ENCODE assay signal across 20 cellular contexts in the genomic region with DNA sequence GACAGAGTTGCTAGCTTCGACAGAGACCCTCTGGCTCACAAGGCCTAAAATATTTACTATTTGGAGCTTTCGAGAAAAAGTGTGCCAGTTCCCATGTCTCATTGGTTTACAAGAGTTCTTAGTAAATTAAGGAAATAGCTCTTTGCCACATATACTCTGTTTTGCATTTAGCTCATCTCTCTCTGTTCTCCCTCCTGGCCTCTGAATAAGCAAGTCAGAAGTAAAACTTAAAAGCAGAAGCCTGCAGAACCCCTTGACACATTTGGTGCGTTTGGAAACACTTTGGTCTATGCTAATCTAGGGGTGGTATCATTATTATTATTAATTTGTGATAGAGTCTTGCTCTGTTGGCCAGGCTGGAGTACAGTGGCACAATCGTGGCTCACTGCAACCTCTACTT. TPM values are rescaled to one million over a fixed set of nuclear protein-coding genes. Genes with fewer than 3 reads are reported as not detected.
DNase-seq lines count a peak whose midpoint lies in the region; ATAC-seq and TF ChIP-seq lines count a peak whose summit lies in the region.
"Had no signal": no experiment of that assay in that cellular context is flagged by ENCODE, and none has a peak within 500 bp of the region (broad histone marks: within the 10 kb centered on the region; RNA-seq: fewer than 3 reads in every experiment).

No MANE protein-coding gene starts in this region.

- H3K27ac ChIP-seq in CD8-positive, alpha-beta memory T cell (ENCODE audit: low read depth, low read length), result no peak overlapping the region
- H3K27ac ChIP-seq in OCI-LY3 (ENCODE audit: low read length), result peak overlapping the region; percentile 76
- H3K27ac ChIP-seq in stomach, result no peak overlapping the region
- H3K27ac ChIP-seq: breast epithelium, left ventricle myocardium inferior, SJCRH30, skin epidermis, upper lobe of right lung had no signal

- intact Hi-C loops in stomach (cut with DNase I; ENCODE audit: low total_unique reads), result no loop called here

- peak overlapping the region in 7 of 8 donors; percentile 40 to 94 (median 69) for H3K27ac Mint-ChIP-seq in CD8-positive, alpha-beta memory T cell
- H3K27ac Mint-ChIP-seq: T-helper 1 cell treated with Interleukin-12 subunit alpha and Interleukin-12 subunit beta and Interleukin-4 antibody, amounts not matched to agents 30 μg/mL and 1 μg/mL, for 36 hours had no signal

- peaks cover 4 to 63% (median 26%) of the 10 kb centered on the region in 3 donors for H3K36me3 Mint-ChIP-seq in CD8-positive, alpha-beta memory T cell

- DNase-seq in CD1c-positive myeloid dendritic cell (ENCODE audit: extremely low spot score), result peak; percentile 35
- DNase-seq in CD8-positive, alpha-beta memory T cell, result no peak
- peak; percentile 64 for DNase-seq in germinal center (ENCODE audit: low spot score)
- DNase-seq in stomach, result no peak
- DNase-seq: cortex of kidney, left ventricle myocardium inferior, NCI-H187, NCI-H774, SJCRH30 had no signal

- peak overlapping the region; percentile 18; the same call in 1 of the 2 replicates for H3K9ac ChIP-seq in OCI-LY3 (ENCODE audit: low read length)

- TF ChIP-seq POLR2A in stomach (IDR thresholded peaks at IDR 0.05), result no peak

- peaks cover 7% of the 10 kb centered on the region for H3K36me3 ChIP-seq in CD8-positive, alpha-beta memory T cell (ENCODE audit: insufficient read depth, low read length)
- H3K36me3 ChIP-seq in OCI-LY3 (replicated peaks; ENCODE audit: low read depth, low read length) (peaks cover 41% of the 10 kb centered on the region), stomach (no peaks in the 10 kb centered on the region)
- H3K36me3 ChIP-seq: breast epithelium, left ventricle myocardium inferior, SJCRH30, upper lobe of right lung had no signal

- H3K4me2 ChIP-seq in OCI-LY3 (ENCODE audit: low read length), result peak overlapping the region; percentile 41

- H2AFZ ChIP-seq in OCI-LY3 (ENCODE audit: low read depth, low read length), result no peak overlapping the region

- no peaks in the 10 kb centered on the region for H3K9me3 Mint-ChIP-seq in CD8-positive, alpha-beta memory T cell
- H3K9me3 Mint-ChIP-seq: activated T-helper 1 cell treated with anti-CD3 and anti-CD28 coated beads, Interleukin-12 subunit alpha, Interleukin-12 subunit beta, Interleukin-2, Interleukin-4 antibody, amounts not matched to agents 30 ng/mL and 10 ng/mL and 1 ng/mL, durations not matched to agents 14 hours and 24 hours and 36 hours; T-helper 1 cell treated with Interleukin-12 subunit alpha and Interleukin-12 subunit beta and Interleukin-4 antibody, amounts not matched to agents 30 μg/mL and 1 μg/mL, for 36 hours had no signal

- peak overlapping the region in 1 of 7 donors; percentile 12 for H3K4me3 Mint-ChIP-seq in CD8-positive, alpha-beta memory T cell
- H3K4me3 Mint-ChIP-seq: activated T-helper 1 cell treated with anti-CD3 and anti-CD28 coated beads, Interleukin-12 subunit alpha, Interleukin-12 subunit beta, Interleukin-2, Interleukin-4 antibody, amounts not matched to agents 30 ng/mL and 10 ng/mL and 1 ng/mL, durations not matched to agents 14 hours and 24 hours and 36 hours; T-helper 1 cell treated with Interleukin-12 subunit alpha and Interleukin-12 subunit beta and Interleukin-4 antibody, amounts not matched to agents 30 μg/mL and 1 μg/mL, for 36 hours had no signal

- no peak overlapping the region for H3K4me3 ChIP-seq in CD8-positive, alpha-beta memory T cell (ENCODE audit: low read length)
- peak overlapping the region; percentile 31 for H3K4me3 ChIP-seq in OCI-LY3 (ENCODE audit: low read length)
- no peak overlapping the region for H3K4me3 ChIP-seq in stomach
- H3K4me3 ChIP-seq: breast epithelium, K562, left ventricle myocardium inferior, SJCRH30, skin epidermis, upper lobe of right lung had no signal

- peaks cover 47% of the 10 kb centered on the region for H3K4me1 ChIP-seq in CD8-positive, alpha-beta memory T cell (ENCODE audit: insufficient read depth, low read length)
- H3K4me1 ChIP-seq in OCI-LY3 (ENCODE audit: low read length), result peaks cover 54% of the 10 kb centered on the region
- H3K4me1 ChIP-seq in stomach, result no peaks in the 10 kb centered on the region
- H3K4me1 ChIP-seq: breast epithelium, left ventricle myocardium inferior, SJCRH30, upper lobe of right lung had no signal

- H3K9me3 ChIP-seq in CD8-positive, alpha-beta memory T cell (ENCODE audit: low read length), result no peaks in the 10 kb centered on the region
- no peaks in the 10 kb centered on the region for H3K9me3 ChIP-seq in OCI-LY3 (ENCODE audit: insufficient read depth, low read length)
- H3K9me3 ChIP-seq in stomach, result no peaks in the 10 kb centered on the region
- H3K9me3 ChIP-seq: breast epithelium, left ventricle myocardium inferior, SJCRH30, upper lobe of right lung had no signal

- no peaks in the 10 kb centered on the region for H3K27me3 Mint-ChIP-seq in CD8-positive, alpha-beta memory T cell

- H3K27me3 ChIP-seq in CD8-positive, alpha-beta memory T cell (ENCODE audit: insufficient read depth, low read length, poor library complexity, severe bottlenecking), result no peaks in the 10 kb centered on the region
- H3K27me3 ChIP-seq in OCI-LY3 (ENCODE audit: low read depth, low read length), result no peaks in the 10 kb centered on the region
- H3K27me3 ChIP-seq in stomach, result peaks cover 0 to 4% (median 0%) of the 10 kb centered on the region in 3 donors
- H3K27me3 ChIP-seq: SJCRH30, upper lobe of right lung had no signal

- peaks cover 74% of the 10 kb centered on the region for H4K20me1 ChIP-seq in OCI-LY3 (ENCODE audit: insufficient read depth, low read length)

- no peak for TF ChIP-seq EP300 in stomach (IDR thresholded peaks at IDR 0.05)

- H3K79me2 ChIP-seq in OCI-LY3 (ENCODE audit: low read length), result peaks cover 98% of the 10 kb centered on the region

- CTCF ChIA-PET in CD8-positive, alpha-beta memory T cell (lab: Charles Lee), result interaction anchor here (0.7 to 0.9 kb wide), 2 partner anchors 56 to 569 kb away, joined by 3 to 4 read pairs; no protein-coding TSS in a partner anchor

- ATAC-seq in HG02798 (IDR thresholded peaks at IDR 0.05; ENCODE audit: poor library complexity, unreplicated experiment), result no peak
- ATAC-seq in GM19397 (IDR thresholded peaks at IDR 0.05; ENCODE audit: unreplicated experiment), result no peak
- no peak for ATAC-seq in GM21515 (IDR thresholded peaks at IDR 0.05; ENCODE audit: unreplicated experiment)
- ATAC-seq: K562, Panc1, upper lobe of right lung had no signal

- no peak for TF ChIP-seq CTCF in OCI-LY3 (IDR thresholded peaks at IDR 0.05; ENCODE audit: low read depth, low read length)
- no peak for TF ChIP-seq CTCF in stomach (IDR thresholded peaks at IDR 0.05)

- POLR2A ChIA-PET in CD8-positive, alpha-beta memory T cell (lab: Charles Lee), result no interaction called here

- 58 to 90% (median 86%) methylated on average over 3 to 4 of the region's 4 CpGs for WGBS in stomach, 5 donors

- H3K4me1 Mint-ChIP-seq in CD8-positive, alpha-beta memory T cell, result peaks cover 62 to 84% (median 79%) of the 10 kb centered on the region in 3 donors

RNA-seq across cellular contexts. Expression of a gene that starts 6.4 kb away (rescaled TPM):
- total RNA-seq in CD8-positive, alpha-beta memory T cell, result 10 to 100 TPM; 68.4 to 72.1 TPM
- polyA plus RNA-seq in CD8-positive, alpha-beta memory T cell, result 40.9 TPM
- total RNA-seq in stomach, result 1 to 10 TPM in 3 of 5 donors, under 1 TPM in 1, not detected in 1; 0.45 to 9.7 (median 4.3) TPM
- 1 to 10 TPM; 1.4 to 1.8 (median 1.7) TPM for polyA plus RNA-seq in stomach
- total RNA-seq: SJCRH30 had no signal

Comparison
In these comparisons a context has a peak if more than half of its experiments do, and no peak if none do; other contexts are left out.
1. DNase-seq: peak in CD1c-positive myeloid dendritic cell (single experiment) and germinal center (single experiment); none in CD8-positive, alpha-beta memory T cell (0 of 5) and stomach (single experiment).
2. RNA of a gene that starts 6.4 kb away (total RNA-seq): 68.4 to 72.1 TPM in CD8-positive, alpha-beta memory T cell; 0.45 to 9.7 TPM in stomach; every median in the first group is over 4 times any median in the second.